In genomic region chr11:47856186-47856585, GRCh38 we compare ENCODE assay signal across 12 cellular contexts. TPM values are rescaled to one million over a fixed set of nuclear protein-coding genes. Genes with fewer than 3 reads are reported as not detected.
DNase-seq lines count a peak whose midpoint lies in the region; ATAC-seq and TF ChIP-seq lines count a peak whose summit lies in the region.
"Had no signal": no experiment of that assay in that cellular context is flagged by ENCODE, and none has a peak within 500 bp of the region (broad histone marks: within the 10 kb centered on the region; RNA-seq: fewer than 3 reads in every experiment).

No MANE protein-coding gene starts in this region.

- intact Hi-C loops in Panc1 (cut with micrococcal nuclease; ENCODE audit: unreplicated experiment): no loop called here
- intact Hi-C loops in posterior vena cava (cut with DNase I): no loop called here

- H3K4me1 ChIP-seq in Karpas-422 (ENCODE audit: low read length): peaks cover 79% of the 10 kb centered on the region
- peaks cover 42% of the 10 kb centered on the region for H3K4me1 ChIP-seq in Panc1 (ENCODE audit: control insufficient read depth, insufficient read depth, low read length)
- H3K4me1 ChIP-seq: HAP-1 had no signal

- no peak overlapping the region for H3K4me2 ChIP-seq in Karpas-422 (ENCODE audit: low read depth, low read length, poor library complexity, severe bottlenecking)

- in situ Hi-C loops in Panc1 (cut with HindIII; ENCODE audit: low pct_unique_long_range_greater_than_20kb, low sequenced_read_pairs): no loop called here

- H2AFZ ChIP-seq in Karpas-422 (ENCODE audit: low read length): no peak overlapping the region

- H3K9me3 ChIP-seq in Karpas-422 (ENCODE audit: low read length): no peaks in the 10 kb centered on the region
- H3K9me3 ChIP-seq in Panc1 (ENCODE audit: control insufficient read depth, insufficient read depth, low read depth, low read length): no peaks in the 10 kb centered on the region
- H3K9me3 ChIP-seq: HAP-1, spleen had no signal

- H3K4me3 ChIP-seq in Karpas-422 (ENCODE audit: low read length) (no peak overlapping the region), Panc1 (ENCODE audit: low read depth in 2 of 2, low read length in 2 of 2) (no peak overlapping the region)
- H3K4me3 ChIP-seq: dorsolateral prefrontal cortex, HAP-1, spleen had no signal

- no peak overlapping the region for H3K9ac ChIP-seq in Karpas-422 (ENCODE audit: low read length)

- H3K27ac ChIP-seq in Karpas-422 (ENCODE audit: low read length) (peak overlapping the region; percentile 97), Panc1 (ENCODE audit: low read length) (peak overlapping the region; percentile 81)
- H3K27ac ChIP-seq: dorsolateral prefrontal cortex had no signal

- no TSS peak for BruUV-seq in Panc1 (replicated peaks; lab: Mats Ljungman, UMichigan)

- no peaks in the 10 kb centered on the region for H3K79me2 ChIP-seq in Karpas-422 (ENCODE audit: low read length)

- H3K36me3 ChIP-seq in Karpas-422 (ENCODE audit: insufficient read depth, low read length): no peaks in the 10 kb centered on the region
- H3K36me3 ChIP-seq in Panc1 (ENCODE audit: control insufficient read depth, insufficient read depth, low read length): no peaks in the 10 kb centered on the region
- H3K36me3 ChIP-seq: HAP-1, spleen had no signal

- H4K20me1 ChIP-seq in Karpas-422 (ENCODE audit: insufficient read depth, low read depth, low read length): no peaks in the 10 kb centered on the region

- DNase-seq in NCI-H1436 (lab: John Stamatoyannopoulos, UW) (peak; percentile 1), NCI-H1436 treated with DMSO at 0.1 percent for 48 hours (lab: John Stamatoyannopoulos, UW) (no peak), Karpas-422 (no peak), Panc1 (ENCODE audit: low read depth, low spot score) (no peak), iris pigment epithelial cell (ENCODE audit: low read depth) (peak; percentile 56), SHP77 treated with DMSO at 0.1 percent for 48 hours (lab: John Stamatoyannopoulos, UW) (no peak), posterior vena cava (ENCODE audit: low spot score) (no peak)
- DNase-seq: activated gamma-delta T cell treated with Interleukin-2 at 50 U/mL for 16 hours, dorsolateral prefrontal cortex, spleen had no signal

- CTCF ChIA-PET in Panc1 (lab: Charles Lee): no interaction called here

- H3K27me3 ChIP-seq in Karpas-422 (ENCODE audit: low read length) (no peaks in the 10 kb centered on the region), Panc1 (ENCODE audit: control insufficient read depth, insufficient read depth, low read length) (no peaks in the 10 kb centered on the region)
- H3K27me3 ChIP-seq: dorsolateral prefrontal cortex, spleen had no signal

- TF ChIP-seq CTCF in Panc1 (IDR thresholded peaks at IDR 0.05): no peak

- no peak for ATAC-seq in Panc1
- ATAC-seq in HG02840 (IDR thresholded peaks at IDR 0.05; ENCODE audit: low FRiP score, unreplicated experiment): no peak

- no peaks in the 10 kb centered on the region for H3K9me2 ChIP-seq in Karpas-422 (replicated peaks; ENCODE audit: insufficient read depth, low read length)

- POLR2A ChIA-PET in Panc1 (lab: Charles Lee): interaction anchor here (0.6 kb wide), 1 partner anchor 196 kb away, joined by 4 read pairs; no protein-coding TSS in a partner anchor

RNA-seq across cellular contexts. Expression of gene NUP160, which starts 8.0 kb away (rescaled TPM):
- total RNA-seq in Karpas-422 (2014; rRNA removed; shearing (Covaris generic); ENCODE audit: low replicate concordance): 37.7 and 65.0 TPM in 2 replicates
- total RNA-seq in Panc1 (2021; ENCODE audit: unreplicated experiment): 46.3 TPM
- polyA plus RNA-seq in Panc1 (2012; ENCODE audit: insufficient read length): 30.6 TPM
- 10 to 100 TPM; 24.6 to 28.2 TPM for total RNA-seq in posterior vena cava

Comparison
In these comparisons a context has a peak if more than half of its experiments do, and no peak if none do; other contexts are left out.
1. DNase-seq: peak in NCI-H1436 (single experiment) and iris pigment epithelial cell (single experiment); none in NCI-H1436 treated with DMSO at 0.1 percent for 48 hours (single experiment), Karpas-422 (single experiment), Panc1 (single experiment), SHP77 treated with DMSO at 0.1 percent for 48 hours (single experiment) and posterior vena cava (single experiment).